In the genomic region with DNA sequence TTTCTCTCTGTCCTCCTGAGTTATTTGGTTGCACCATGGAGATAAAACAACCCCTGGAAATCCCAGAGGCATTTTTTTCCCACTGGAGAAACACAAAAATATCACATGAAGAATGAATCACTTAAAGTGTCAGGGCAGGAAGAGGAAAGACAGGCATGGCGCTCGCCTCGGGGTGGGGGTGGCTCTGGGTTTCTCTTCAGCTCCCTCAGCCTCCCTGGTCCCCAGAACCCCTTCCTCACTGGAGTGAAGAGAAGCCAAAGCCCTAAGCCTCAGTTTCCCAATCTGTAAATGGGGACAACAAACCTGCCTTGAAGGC, we compare ENCODE assay signal across 19 cellular contexts. TPM values are rescaled to one million over a fixed set of nuclear protein-coding genes. Genes with fewer than 3 reads are reported as not detected.
A peak's percentile ranks its signal among the peaks of the same experiment; 100 is the strongest.
DNase-seq lines count a peak whose midpoint lies in the region; ATAC-seq, FAIRE-seq and TF ChIP-seq lines count a peak whose summit lies in the region.
"Had no signal": no experiment of that assay in that cellular context is flagged by ENCODE, and none has a peak within 500 bp of the region (broad histone marks: within the 10 kb centered on the region; RNA-seq: fewer than 3 reads in every experiment).

No MANE protein-coding gene starts in this region.

- H3K27ac Mint-ChIP-seq in H9: no peak overlapping the region
- H3K27ac Mint-ChIP-seq: brain, memory B cell had no signal

- ATAC-seq in IMR-90 (ENCODE audit: low read depth) (no peak), upper lobe of right lung (no peak), GM19023 (IDR thresholded peaks at IDR 0.05; ENCODE audit: unreplicated experiment) (no peak)

- intact Hi-C loops in IMR-90 (cut with micrococcal nuclease) (no loop called here), upper lobe of right lung (cut with DNase I) (no loop called here)

- no peak for FAIRE-seq in HTR-8/SVneo (lab: Jason Lieb, UNC)
- FAIRE-seq: H1 had no signal

- no peak overlapping the region for H3T11ph ChIP-seq in H9 (ENCODE audit: low read length)

- no peaks in the 10 kb centered on the region for H3K79me1 ChIP-seq in IMR-90 (ENCODE audit: low read depth in 1 of 2, low read length in 2 of 2)
- H3K79me1 ChIP-seq in H9 (ENCODE audit: insufficient read depth, low read depth, low read length, poor library complexity, severe bottlenecking): no peaks in the 10 kb centered on the region

- H3K36me3 ChIP-seq in IMR-90 (ENCODE audit: control insufficient read depth, insufficient read depth, low read length): no peaks in the 10 kb centered on the region
- no peaks in the 10 kb centered on the region for H3K36me3 ChIP-seq in muscle layer of duodenum (ENCODE audit: control insufficient read depth in 1 of 2, insufficient read depth in 2 of 2, low read length in 2 of 2)
- no peaks in the 10 kb centered on the region for H3K36me3 ChIP-seq in upper lobe of right lung
- H3K36me3 ChIP-seq: tibial artery had no signal

- H3K4me3 ChIP-seq in IMR-90 (ENCODE audit: insufficient read depth, low read depth, low read length) (no peak overlapping the region), epithelial cell of esophagus (ENCODE audit: low read length) (no peak overlapping the region), muscle layer of duodenum (ENCODE audit: low read depth in 1 of 2, low read length in 2 of 2) (peak overlapping the region in 1 of 2 donors; percentile 45), upper lobe of right lung (no peak overlapping the region)
- H3K4me3 ChIP-seq: tibial artery had no signal

- peaks cover 21% of the 10 kb centered on the region; the same call in 1 of the 2 replicates for H3K9me1 ChIP-seq in IMR-90 (ENCODE audit: insufficient read depth, low read length)

- no peak overlapping the region for H2BK5ac ChIP-seq in IMR-90 (ENCODE audit: low read depth, low read length, poor library complexity, severe bottlenecking)
- no peak overlapping the region for H2BK5ac ChIP-seq in H9 (ENCODE audit: insufficient read length, low read length)

- no peak overlapping the region for H3K23ac ChIP-seq in IMR-90 (ENCODE audit: low read depth, low read length)
- H3K23ac ChIP-seq in H9 (ENCODE audit: insufficient read length, low read depth, low read length): no peak overlapping the region

- H2BK20ac ChIP-seq in IMR-90 (ENCODE audit: low read depth, low read length): no peak overlapping the region
- no peak overlapping the region for H2BK20ac ChIP-seq in H9 (ENCODE audit: low read depth, low read length, poor library complexity, severe bottlenecking)

- no peaks in the 10 kb centered on the region for H3K36me3 Mint-ChIP-seq in H9 (ENCODE audit: insufficient read depth in 1 of 3, low read depth in 3 of 3)
- H3K36me3 Mint-ChIP-seq: brain, memory B cell had no signal

- H3K27ac ChIP-seq in IMR-90 (ENCODE audit: insufficient read depth, low read length): no peak overlapping the region
- H3K27ac ChIP-seq in muscle layer of duodenum (ENCODE audit: low read length): peak overlapping the region; percentile 72
- H3K27ac ChIP-seq in H9 (ENCODE audit: insufficient read length, low read depth, low read length): no peak overlapping the region
- H3K27ac ChIP-seq in upper lobe of right lung: no peak overlapping the region
- H3K27ac ChIP-seq: tibial artery had no signal

- POLR2A ChIA-PET in IMR-90 (lab: Charles Lee; ENCODE audit: unreplicated experiment): no interaction called here

- no TSS peak for BruUV-seq in IMR-90 (replicated peaks; lab: Mats Ljungman, UMichigan)

- H4K91ac ChIP-seq in IMR-90 (ENCODE audit: insufficient read depth, low read depth, low read length): no peak overlapping the region
- H4K91ac ChIP-seq in H9 (ENCODE audit: insufficient read length, low read depth, low read length): no peak overlapping the region

- H4K20me1 ChIP-seq in IMR-90 (ENCODE audit: insufficient read depth, low read length): no peaks in the 10 kb centered on the region
- no peaks in the 10 kb centered on the region for H4K20me1 ChIP-seq in H9 (ENCODE audit: control insufficient read depth, insufficient read depth, insufficient read length)

- no peaks in the 10 kb centered on the region for H3K27me3 ChIP-seq in IMR-90 (ENCODE audit: control insufficient read depth, insufficient read depth, low read length)
- no peaks in the 10 kb centered on the region for H3K27me3 ChIP-seq in muscle layer of duodenum (ENCODE audit: low read depth, low read length)
- H3K27me3 ChIP-seq in H9 (ENCODE audit: insufficient read depth, low read length): no peaks in the 10 kb centered on the region
- H3K27me3 ChIP-seq in upper lobe of right lung: no peaks in the 10 kb centered on the region

- no peaks in the 10 kb centered on the region for H3K9me3 ChIP-seq in IMR-90 (ENCODE audit: control insufficient read depth, insufficient read depth, low read length)
- H3K9me3 ChIP-seq in muscle layer of duodenum (ENCODE audit: control insufficient read depth in 1 of 2, low read length in 2 of 2): no peaks in the 10 kb centered on the region
- no peaks in the 10 kb centered on the region for H3K9me3 ChIP-seq in H9 (ENCODE audit: control insufficient read depth, low read depth, low read length)
- no peaks in the 10 kb centered on the region for H3K9me3 ChIP-seq in upper lobe of right lung
- H3K9me3 ChIP-seq: tibial artery had no signal

- H3K9me3 Mint-ChIP-seq in H9: no peaks in the 10 kb centered on the region
- H3K9me3 Mint-ChIP-seq: brain, memory B cell had no signal

- H3K14ac ChIP-seq in IMR-90 (replicated peaks; ENCODE audit: low read depth, low read length) (0 out of 2 replicates have a peak overlapping the region, but pooled peaks have one; percentile 17), H9 (ENCODE audit: insufficient read depth, low read length) (no peak overlapping the region)

- peak overlapping the region; percentile 51 for H3K4ac ChIP-seq in IMR-90 (ENCODE audit: low read depth, low read length)
- H3K4ac ChIP-seq in H9 (ENCODE audit: low read depth, low read length): no peak overlapping the region

- in situ Hi-C loops in IMR-90 (cut with MboI; ENCODE audit: low sequenced_read_pairs): loop anchor here (10.0 kb wide), 1 partner anchor 313 kb away; no protein-coding TSS in a partner anchor

- CTCF ChIA-PET in IMR-90 (lab: Yijun Ruan, JAX): no interaction called here

- no peaks in the 10 kb centered on the region for H3K23me2 ChIP-seq in H9 (ENCODE audit: insufficient read length, low read depth, low read length, poor library complexity, severe bottlenecking)

- DNase-seq in AG08396 (ENCODE audit: low spot score) (peak; percentile 78), IMR-90 (peak; percentile 73), epithelial cell of esophagus (ENCODE audit: low read depth) (peak; percentile 79), H9 (no peak), upper lobe of right lung (no peak), HTR-8/SVneo (ENCODE audit: insufficient read length, low spot score) (no peak)
- DNase-seq: activated effector memory CD4-positive, alpha-beta T cell treated with anti-CD3 and anti-CD28 coated beads, Interleukin-2, amount 50 U/mL, for 16 hours; AML-193; DND-41; Karpas-422; NCI-H187 treated with DMSO at 0.1 percent for 48 hours; NCI-H82; nucleus accumbens; tibial artery had no signal

- dilution Hi-C loops in IMR-90 (cut with HindIII; ENCODE audit: low sequenced_read_pairs, unreplicated experiment): no loop called here

- peak overlapping the region; percentile 43; the same call in 1 of the 2 replicates for H3K4me2 ChIP-seq in IMR-90 (ENCODE audit: low read depth, low read length)
- H3K4me2 ChIP-seq in H9 (ENCODE audit: insufficient read depth, insufficient read length, low read length): no peak overlapping the region

- H4K5ac ChIP-seq in IMR-90 (ENCODE audit: low read depth, low read length) (peak overlapping the region; percentile 38; the same call in 1 of the 2 replicates), H9 (ENCODE audit: insufficient read length, low read depth, low read length) (no peak overlapping the region)

- TF ChIP-seq CTCF in IMR-90 (conservative IDR thresholded peaks at IDR 0.05; ENCODE audit: low read depth, low read length): no peak
- TF ChIP-seq CTCF in epithelial cell of esophagus (IDR thresholded peaks at IDR 0.05; ENCODE audit: insufficient read depth, low read depth, low read length, missing control alignments): no peak
- TF ChIP-seq CTCF in H9 (conservative IDR thresholded peaks at IDR 0.05): no peak
- no peak for TF ChIP-seq CTCF in upper lobe of right lung (IDR thresholded peaks at IDR 0.05)

- H3K4me3 Mint-ChIP-seq in H9: no peak overlapping the region
- H3K4me3 Mint-ChIP-seq: brain, memory B cell had no signal

- no peak overlapping the region for H3K56ac ChIP-seq in IMR-90 (ENCODE audit: extremely low read depth, insufficient read depth, low read length)
- no peak overlapping the region for H3K56ac ChIP-seq in H9 (ENCODE audit: insufficient read length, low read depth, low read length)

- H2BK15ac ChIP-seq in IMR-90 (ENCODE audit: low read depth, low read length) (no peak overlapping the region), H9 (ENCODE audit: low read depth, low read length) (no peak overlapping the region)

- WGBS in IMR-90 (ENCODE audit: extremely low coverage in 2 of 2, insufficient read length in 1 of 2), 2 experiments: no CpG with 5 or more reads among the region's 3 CpGs
- no CpG with 5 or more reads among the region's 3 CpGs for WGBS in H9 (ENCODE audit: extremely low coverage, insufficient read length, low lambda C conversion rate)

- H3K4me1 ChIP-seq in IMR-90 (ENCODE audit: control insufficient read depth, insufficient read depth, low read length) (peaks cover 18% of the 10 kb centered on the region), muscle layer of duodenum (ENCODE audit: control insufficient read depth in 1 of 2, insufficient read depth in 2 of 2, low read length in 2 of 2) (peaks cover 0 to 49% of the 10 kb centered on the region in 2 donors), H9 (ENCODE audit: insufficient read depth, low read length) (no peaks in the 10 kb centered on the region), upper lobe of right lung (no peaks in the 10 kb centered on the region)

- TF ChIP-seq POLR2A in IMR-90 (IDR thresholded peaks at IDR 0.05; ENCODE audit: low read depth, low read length): no peak

- no peak overlapping the region for H2AK5ac ChIP-seq in IMR-90 (ENCODE audit: low read depth, low read length)
- no peak overlapping the region for H2AK5ac ChIP-seq in H9 (ENCODE audit: insufficient read length, low read length)

- H2BK12ac ChIP-seq in H9 (ENCODE audit: insufficient read length, low read depth, low read length): no peak overlapping the region

- 0 out of 2 replicates have a peak overlapping the region, but pooled peaks have one; percentile 42 for H3K18ac ChIP-seq in IMR-90 (ENCODE audit: low read depth, low read length)
- H3K18ac ChIP-seq in H9 (ENCODE audit: insufficient read length, low read depth, low read length): no peak overlapping the region

- H3K9ac ChIP-seq in IMR-90 (ENCODE audit: low read depth, low read length): no peak overlapping the region
- no peak overlapping the region for H3K9ac ChIP-seq in H9 (ENCODE audit: extremely low read depth, insufficient read length, low read length)

- no peak overlapping the region for H2AFZ ChIP-seq in IMR-90 (replicated peaks; ENCODE audit: low read length, poor library complexity)
- no peak overlapping the region for H2AFZ ChIP-seq in H9 (ENCODE audit: low read length)

- H4K8ac ChIP-seq in IMR-90 (ENCODE audit: low read depth in 2 of 2, low read length in 2 of 2) (no peak overlapping the region; a peak in 1 of 4 replicates), H9 (replicated peaks; ENCODE audit: insufficient read length, low read depth, low read length) (no peak overlapping the region)

- H2BK120ac ChIP-seq in IMR-90 (ENCODE audit: low read depth, low read length) (no peak overlapping the region; the same call in 1 of the 2 replicates), H9 (ENCODE audit: low read depth, low read length, poor library complexity, severe bottlenecking) (no peak overlapping the region)

- no peak; the same call in 1 of the 2 replicates for TF ChIP-seq RAD21 in IMR-90 (IDR thresholded peaks at IDR 0.05; ENCODE audit: low read length)

- no peaks in the 10 kb centered on the region for H3K79me2 ChIP-seq in H9 (ENCODE audit: insufficient read depth, low read length)

- peaks cover 4 to 7% of the 10 kb centered on the region in 2 experiments; a peak in 3 of 4 replicates for H3K4me1 Mint-ChIP-seq in H9
- H3K4me1 Mint-ChIP-seq: memory B cell had no signal

- no peaks in the 10 kb centered on the region; the same call in 1 of the 2 replicates for H3K27me3 Mint-ChIP-seq in H9 (ENCODE audit: low read depth)

- peak overlapping the region; percentile 3 for H2AK9ac ChIP-seq in IMR-90 (replicated peaks; ENCODE audit: low read depth, low read length, poor library complexity)

RNA-seq across cellular contexts. Expression of a gene that starts 0.9 kb away (rescaled TPM):
- 1.1 and 1.4 TPM in 2 replicates for total RNA-seq in IMR-90 (2012; rRNA removed)
- polyA plus RNA-seq in IMR-90 (2012; rRNA removed): 0.83 and 1.0 TPM in 2 replicates
- polyA plus RNA-seq in IMR-90 (2012; cell fraction: cytosol; rRNA removed): 0.36 and 0.56 TPM in 2 replicates
- 0.84 and 1.00 TPM in 2 replicates for polyA plus RNA-seq in IMR-90 (2012; cell fraction: nucleus; rRNA removed; ENCODE audit: low replicate concordance)
- 2.9 and 3.0 TPM in 2 replicates for total RNA-seq in H9 (2021)
- 1.0 TPM for total RNA-seq in upper lobe of right lung

Comparison
In these comparisons a context has a peak if more than half of its experiments do, and no peak if none do; other contexts are left out.
1. DNase-seq: peak in AG08396 (single experiment), IMR-90 (single experiment) and epithelial cell of esophagus (single experiment); none in H9 (single experiment), upper lobe of right lung (single experiment) and HTR-8/SVneo (single experiment).